Comparison of ENCODE assay signal across 25 cellular contexts in genomic region chr3:155970406-155970805, GRCh38.
"Had no signal": no experiment of that assay in that cellular context is flagged by ENCODE, and none has a peak within 500 bp of the region (broad histone marks: within the 10 kb centered on the region; RNA-seq: fewer than 3 reads in every experiment).

No MANE protein-coding gene starts in this region.

- H3K27ac ChIP-seq: brain microvascular endothelial cell, cardiac muscle cell, colonic mucosa, Peyer's patch, VCaP had no signal

- H3K4me3 ChIP-seq: cardiac muscle cell, colonic mucosa, Peyer's patch had no signal

- H3K4me1 ChIP-seq: colonic mucosa, Peyer's patch had no signal

- DNase-seq: activated CD4-positive, alpha-beta memory T cell treated with anti-CD3 and anti-CD28 coated beads, Interleukin-2, amount 10 ng/mL, durations not matched to agents 7 days and 5 days; activated CD4-positive, alpha-beta T cell treated with anti-CD3 and anti-CD28 coated beads for 36 hours; activated CD4-positive, alpha-beta T cell treated with anti-CD3 and anti-CD28 coated beads, Interleukin-2, amount 50 U/mL, for 1 hour; activated gamma-delta T cell; activated naive CD4-positive, alpha-beta T cell treated with anti-CD3 and anti-CD28 coated beads for 36 hours; activated naive CD8-positive, alpha-beta T cell treated with anti-CD3 and anti-CD28 coated beads for 36 hours; activated T-cell treated with anti-CD3 and anti-CD28 coated beads for 4 hours; activated T-cell treated with anti-CD3 and anti-CD28 coated beads, Interleukin-2, amount 50 U/mL, for 48 hours; brain microvascular endothelial cell; colonic mucosa; KBM-7; NCI-H1092; NCI-H1417; NCI-H1694 treated with DMSO at 0.1 percent for 48 hours; NCI-H2029 treated with DMSO at 0.1 percent for 48 hours; NCI-H446; NCI-H524 treated with DMSO at 0.1 percent for 48 hours; NCI-H774; Peyer's patch; SHP77 treated with DMSO at 0.1 percent for 48 hours; T-helper 17 cell; T-helper 9 cell had no signal

- H3K9me3 ChIP-seq: colonic mucosa, Peyer's patch had no signal

- H3K27me3 ChIP-seq: brain microvascular endothelial cell, cardiac muscle cell, colonic mucosa, Peyer's patch had no signal

- ATAC-seq: activated CD4-positive, alpha-beta T cell treated with anti-CD3 and anti-CD28 coated beads for 36 hours; activated T-helper 17 cell treated with anti-CD3 and anti-CD28 coated beads, Interleukin-2, amount 50 U/mL, for 72 hours; T-helper 17 cell had no signal

- H3K36me3 ChIP-seq: brain microvascular endothelial cell, cardiac muscle cell, colonic mucosa, Peyer's patch had no signal
